ENCODE assay signal across 19 cellular contexts in the genomic region with DNA sequence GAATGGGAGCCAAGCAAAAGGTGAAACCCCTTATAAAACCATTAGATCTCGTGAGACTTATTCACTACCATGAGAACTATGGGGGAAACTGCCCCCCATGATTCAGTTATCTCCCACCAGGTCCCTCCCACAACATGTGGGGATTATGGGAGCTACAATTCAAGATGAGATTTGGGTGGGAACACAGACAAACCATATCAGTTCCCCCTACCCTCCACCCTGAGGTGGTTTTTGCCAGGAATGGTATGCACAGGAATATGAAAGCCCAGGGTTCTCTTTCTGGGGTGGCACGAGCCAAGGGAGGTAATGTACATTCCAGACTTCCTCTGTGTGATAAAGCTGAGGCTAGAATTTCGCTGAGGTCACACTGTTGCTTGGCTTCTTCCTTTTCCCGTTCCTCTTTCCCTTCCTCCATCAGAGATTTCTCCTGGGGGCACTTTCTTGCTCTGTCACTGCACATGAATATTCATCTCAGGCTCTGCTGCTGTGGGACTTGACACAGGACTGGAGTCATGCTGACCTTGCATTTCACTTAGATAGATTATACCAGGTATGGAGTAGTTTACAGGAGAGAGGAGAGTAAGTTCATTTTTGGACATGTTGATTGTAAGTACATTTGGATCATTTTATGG.
"Had no signal": no experiment of that assay in that cellular context is flagged by ENCODE, and none has a peak within 500 bp of the region (broad histone marks: within the 10 kb centered on the region; RNA-seq: fewer than 3 reads in every experiment).

No MANE protein-coding gene starts in this region.

- H3K4me3 ChIP-seq: esophagus muscularis mucosa, gastrocnemius medialis, left ventricle myocardium inferior, lower lobe of right lung, psoas muscle, spleen, tibial artery, upper lobe of right lung, vagina had no signal

- H3K36me3 ChIP-seq: esophagus muscularis mucosa, gastrocnemius medialis, left ventricle myocardium inferior, lower lobe of right lung, spleen, tibial artery, upper lobe of right lung, vagina had no signal

- H3K27me3 ChIP-seq: esophagus muscularis mucosa, gastrocnemius medialis, spleen, tibial artery, vagina had no signal

- H3K4me1 ChIP-seq: gastrocnemius medialis, left ventricle myocardium inferior, lower lobe of right lung, psoas muscle, spleen, tibial artery, upper lobe of right lung, vagina had no signal

- H3K9me3 ChIP-seq: esophagus muscularis mucosa, gastrocnemius medialis, lower lobe of right lung, psoas muscle, upper lobe of right lung, vagina had no signal

- FAIRE-seq: endometrium had no signal

- ATAC-seq: gastrocnemius medialis; lower lobe of right lung; psoas muscle; sciatic nerve; stimulated activated memory B cell treated with anti-CD40 and anti-IgM and Interleukin-4, amounts not matched to agents 10 μg/mL and 1 μg/mL and 100 μg/mL, for 72 hours; upper lobe of right lung had no signal

- DNase-seq: effector memory CD4-positive, alpha-beta T cell; gastrocnemius medialis; islet precursor cell; left ventricle myocardium inferior; lower lobe of right lung; naive B cell; psoas muscle; spleen; stimulated activated CD4-positive, alpha-beta T cell treated with anti-CD3 and anti-CD28 coated beads, Interleukin-15, amount 100 ng/mL, for 24 hours; stimulated activated CD4-positive, alpha-beta T cell treated with anti-CD3 and anti-CD28 coated beads, Interleukin-1b, Interleukin-23, amount 100 ng/mL, for 48 hours; stimulated activated CD4-positive, alpha-beta T cell treated with anti-CD3 and anti-CD28 coated beads, Interleukin-4, amount 100 ng/mL, for 24 hours; tibial artery; upper lobe of right lung had no signal

- H3K27ac ChIP-seq: epithelial cell of prostate, esophagus muscularis mucosa, gastrocnemius medialis, left ventricle myocardium inferior, lower lobe of right lung, psoas muscle, spleen, tibial artery, upper lobe of right lung, vagina had no signal
